Comparison of ENCODE assay signal across 1 cellular context in the genomic region with DNA sequence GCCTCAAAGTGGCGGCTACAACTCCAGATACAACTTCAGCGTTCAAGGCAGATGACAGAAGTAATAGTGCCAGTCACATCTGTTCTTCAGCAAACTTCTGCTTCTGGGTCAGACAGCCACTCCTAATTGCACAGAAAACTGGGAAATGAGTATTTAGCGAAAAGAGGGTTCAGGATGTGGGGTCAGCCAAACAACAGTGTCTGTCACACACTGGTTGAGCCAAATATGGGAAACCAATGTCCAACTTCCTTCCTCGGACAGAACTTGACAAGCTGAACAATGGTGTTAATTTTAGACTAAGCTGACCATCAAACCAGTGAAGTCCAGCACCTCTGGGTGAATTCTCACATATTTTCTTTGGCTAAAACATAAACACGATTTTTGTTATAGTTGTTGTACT.
TF ChIP-seq lines count a peak whose summit lies in the region.

No MANE protein-coding gene starts in this region.

TF ChIP-seq in HepG2, 621 proteins besides CTCF, POLR2A, EP300 and RAD21:
- TF ChIP-seq SRF (IDR thresholded peaks at IDR 0.05; ENCODE audit: low read depth, low read length) (peak; percentile 57; the same call in 1 of the 2 replicates), RFXAP (CRISPR knock-in tag; IDR thresholded peaks at IDR 0.05; ENCODE audit: borderline replicate concordance) (no peak)
TF ChIP-seq in HepG2: peak in this region for 1.
